In the genomic region with DNA sequence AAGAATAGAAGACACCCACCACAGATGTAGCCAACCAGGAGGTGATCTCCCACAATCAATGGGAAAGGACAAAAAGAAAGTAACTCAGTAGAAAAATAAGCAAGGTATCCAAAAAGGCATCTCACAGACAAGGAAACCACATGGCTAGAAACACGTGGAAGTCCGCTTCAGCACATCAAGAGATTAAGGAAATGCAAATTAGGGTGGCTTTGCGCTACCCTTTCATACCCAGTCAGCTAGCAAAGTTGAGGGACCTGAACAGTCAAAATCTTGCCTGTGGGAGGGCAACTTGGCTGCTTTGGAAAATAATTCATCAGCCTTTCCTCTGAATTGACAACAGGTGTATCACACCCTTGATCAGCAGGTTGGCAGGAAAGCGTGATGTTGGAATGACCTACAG, we compare ENCODE assay signal across 16 cellular contexts. TPM values are rescaled to one million over a fixed set of nuclear protein-coding genes. Genes with fewer than 3 reads are reported as not detected.
DNase-seq lines count a peak whose midpoint lies in the region; ATAC-seq, FAIRE-seq and TF ChIP-seq lines count a peak whose summit lies in the region.
"Had no signal": no experiment of that assay in that cellular context is flagged by ENCODE, and none has a peak within 500 bp of the region (broad histone marks: within the 10 kb centered on the region; RNA-seq: fewer than 3 reads in every experiment).

No MANE protein-coding gene starts in this region.

- H3K27me3 ChIP-seq in K562 (ENCODE audit: control insufficient read depth in 2 of 2, insufficient read depth in 2 of 2, low read length in 2 of 2): no peaks in the 10 kb centered on the region
- H3K27me3 ChIP-seq: MG63 had no signal

- H3K9me1 ChIP-seq in K562 (ENCODE audit: control insufficient read depth, insufficient read depth, low read length): no peaks in the 10 kb centered on the region

- TF ChIP-seq RAD21 in K562 (CRISPR knock-in tag; conservative IDR thresholded peaks at IDR 0.05 in 1 of 2, IDR thresholded peaks at IDR 0.05 in 1 of 2): no peak

- H4K20me1 ChIP-seq in K562 (replicated peaks; ENCODE audit: control insufficient read depth, insufficient read depth, low read length): no peaks in the 10 kb centered on the region

- in situ Hi-C loops in K562 (cut with MboI): no loop called here

- 78% methylated on average over 4 of the region's 4 CpGs for WGBS in K562 (ENCODE audit: insufficient coverage, low coverage, missing lambda C conversion rate)

- POLR2A ChIA-PET in K562 (lab: Yijun Ruan, JAX): interaction anchor here (0.6 to 1.0 kb wide), 3 partner anchors 25 to 209 kb away, joined by 3 to 5 read pairs (median 3); no protein-coding TSS in a partner anchor

- no peak overlapping the region for H2AFZ ChIP-seq in K562 (ENCODE audit: low read depth, low read length)
- H2AFZ ChIP-seq: GM23248 had no signal

- H3K4me1 ChIP-seq in K562 (replicated peaks in 1 of 2; ENCODE audit: control insufficient read depth in 2 of 2, insufficient read depth in 2 of 2, low read length in 2 of 2): peaks cover 0 to 59% of the 10 kb centered on the region in 2 experiments; a peak in 2 of 5 replicates

- CTCF ChIA-PET in K562 (lab: Yijun Ruan, JAX; ENCODE audit: low intra/inter-chr PET ratio): no interaction called here

- H3K4me2 ChIP-seq in K562 (ENCODE audit: insufficient read depth, low read length): no peak overlapping the region

- no peak overlapping the region for H3K27ac ChIP-seq in K562 (ENCODE audit: extremely low read depth, low read depth, low read length)
- H3K27ac ChIP-seq: GM23248 had no signal

- no peak for TF ChIP-seq CTCF in K562 (IDR thresholded peaks at IDR 0.05 in 2 of 3, conservative IDR thresholded peaks at IDR 0.05 in 1 of 3; ENCODE audit: insufficient read depth in 2 of 3, low read depth in 1 of 3, low read length in 3 of 3)

- no peak for ATAC-seq in K562
- no peak for ATAC-seq in stimulated activated memory B cell treated with anti-CD40 and anti-IgM and Interleukin-4, amounts not matched to agents 10 μg/mL and 1 μg/mL and 100 μg/mL, for 72 hours

- peak; percentile 36 for DNase-seq in stimulated activated CD4-positive, alpha-beta T cell treated with anti-CD3 and anti-CD28 coated beads, Interleukin-15, amount 100 ng/mL, for 24 hours
- no peak for DNase-seq in stimulated activated CD4-positive, alpha-beta T cell treated with anti-CD3 and anti-CD28 coated beads, Interleukin-4, amount 100 ng/mL, for 1 hour
- DNase-seq in NAMALWA (ENCODE audit: low spot score) (peak; percentile 52), K562 (ENCODE audit: extremely low read depth in 1 of 4, low spot score in 3 of 4) (no peak), NCI-H2196 treated with DMSO at 0.1 percent for 48 hours (lab: John Stamatoyannopoulos, UW; ENCODE audit: unreplicated experiment) (no peak), OCI-M2 (lab: John Stamatoyannopoulos, UW; ENCODE audit: unreplicated experiment) (no peak), NCI-H2171 treated with DMSO at 0.1 percent for 48 hours (lab: John Stamatoyannopoulos, UW) (no peak)
- DNase-seq: cerebellar nuclear complex; DMS79; GM23248; MG63; SHP77; stimulated activated naive CD4-positive, alpha-beta T cell treated with Interleukin-2 at 50 U/mL for 16 hours had no signal

- TF ChIP-seq POLR2A in K562 (conservative IDR thresholded peaks at IDR 0.05): no peak

- H3K9me3 Mint-ChIP-seq in stimulated activated memory B cell treated with anti-CD40 and anti-IgM and Interleukin-4, amounts not matched to agents 10 μg/mL and 1 μg/mL and 100 μg/mL, for 72 hours: no peaks in the 10 kb centered on the region

- H3K4me3 ChIP-seq in K562: no peak overlapping the region
- H3K4me3 ChIP-seq: GM23248, MG63 had no signal

- peaks cover 60% of the 10 kb centered on the region for H3K4me1 Mint-ChIP-seq in stimulated activated memory B cell treated with anti-CD40 and anti-IgM and Interleukin-4, amounts not matched to agents 10 μg/mL and 1 μg/mL and 100 μg/mL, for 72 hours

- peak overlapping the region in 1 of 2 experiments; percentile 55; a peak in 1 of 4 replicates for H3K9ac ChIP-seq in K562 (ENCODE audit: insufficient read depth in 1 of 2, low read depth in 2 of 2, low read length in 2 of 2)
- H3K9ac ChIP-seq: GM23248 had no signal

- H3K27ac Mint-ChIP-seq in stimulated activated memory B cell treated with anti-CD40 and anti-IgM and Interleukin-4, amounts not matched to agents 10 μg/mL and 1 μg/mL and 100 μg/mL, for 72 hours: peak overlapping the region; percentile 60

- no TSS peak for BruUV-seq in K562 (replicated peaks; lab: Mats Ljungman, UMichigan)

- no peaks in the 10 kb centered on the region; the same call in 2 of the 3 replicates for H3K79me2 ChIP-seq in K562 (ENCODE audit: control insufficient read depth, insufficient read depth, low read length)

- intact Hi-C loops in K562 (cut with micrococcal nuclease): no loop called here

- no peak for TF ChIP-seq EP300 in K562 (IDR thresholded peaks at IDR 0.05; ENCODE audit: low read length)

- H3K27me3 Mint-ChIP-seq in stimulated activated memory B cell treated with anti-CD40 and anti-IgM and Interleukin-4, amounts not matched to agents 10 μg/mL and 1 μg/mL and 100 μg/mL, for 72 hours: no peaks in the 10 kb centered on the region

- FAIRE-seq in K562 (lab: Jason Lieb, UNC): no peak
- FAIRE-seq: endothelial cell of umbilical vein, frontal cortex had no signal

- H3K9me3 ChIP-seq in K562 (replicated peaks; ENCODE audit: control insufficient read depth, insufficient read depth, low read depth, low read length): no peaks in the 10 kb centered on the region
- H3K9me3 ChIP-seq: MG63 had no signal

- no peak overlapping the region for H3K4me3 Mint-ChIP-seq in stimulated activated memory B cell treated with anti-CD40 and anti-IgM and Interleukin-4, amounts not matched to agents 10 μg/mL and 1 μg/mL and 100 μg/mL, for 72 hours

- H3K36me3 Mint-ChIP-seq in stimulated activated memory B cell treated with anti-CD40 and anti-IgM and Interleukin-4, amounts not matched to agents 10 μg/mL and 1 μg/mL and 100 μg/mL, for 72 hours: peaks cover 71% of the 10 kb centered on the region

- H3K36me3 ChIP-seq in K562 (ENCODE audit: control insufficient read depth, insufficient read depth, low read length): peaks cover 96% of the 10 kb centered on the region

RNA-seq across cellular contexts. Expression of gene UQCR11, which starts 11.6 kb away (rescaled TPM):
- total RNA-seq in K562 (2011; cell fraction: chromatin; rRNA removed; ENCODE audit: low replicate concordance): 49.4 and 136 TPM in 2 replicates
- 110 and 114 TPM in 2 replicates for total RNA-seq in K562 (2011; cell fraction: nucleolus; rRNA removed)
- total RNA-seq in K562 (2011; cell fraction: nucleoplasm; rRNA removed): 78.5 and 82.1 TPM in 2 replicates
- total RNA-seq in K562 (2014; rRNA removed) (203 and 259 TPM in 2 replicates), K562 (2014; rRNA removed; fragmentation: Illumina TruSeq; extraction: Trizol) (62.7 and 65.9 TPM in 2 replicates), K562 (2015; rRNA removed; fragmentation: Illumina TruSeq; extraction: Trizol) (94.2 and 104 TPM in 2 replicates), K562 (2021) (355 and 411 TPM in 2 replicates)
- polyA plus RNA-seq in K562 (2011; rRNA removed) (390 and 494 TPM in 2 replicates), K562 (2014; fragmentation: Illumina TruSeq; extraction: Trizol) (57.6 and 122 TPM in 2 replicates), K562 (2014; fragmentation: Nextera tagmentation; extraction: Ambion mirVana) (100 to 1,000 TPM; 225 to 394 TPM), K562 (2014; rRNA removed) (329 and 366 TPM in 2 replicates)
- polyA plus RNA-seq in K562 (2011; cell fraction: cytosol; rRNA removed): 245 and 412 TPM in 2 replicates
- polyA plus RNA-seq in K562 (2011; cell fraction: nucleus; rRNA removed): 128 and 175 TPM in 2 replicates
- polyA plus RNA-seq in K562 (2012): 203 and 322 TPM in 2 replicates
- polyA minus RNA-seq in K562 (2011; rRNA and poly(A)+ RNA removed): 24.6 and 35.3 TPM in 2 replicates
- polyA minus RNA-seq in K562 (2011; cell fraction: cytosol; rRNA and poly(A)+ RNA removed): 35.2 and 46.2 TPM in 2 replicates
- polyA minus RNA-seq in K562 (2011; cell fraction: nucleus; rRNA and poly(A)+ RNA removed): 26.8 and 31.8 TPM in 2 replicates

RNA-seq across cellular contexts. Expression of gene MBD3, which starts 24.2 kb away (rescaled TPM):
- total RNA-seq in K562 (2011; cell fraction: chromatin; rRNA removed; ENCODE audit: low replicate concordance): 89.8 and 204 TPM in 2 replicates
- 153 TPM in 2 replicates for total RNA-seq in K562 (2011; cell fraction: nucleolus; rRNA removed)
- total RNA-seq in K562 (2011; cell fraction: nucleoplasm; rRNA removed): 99.7 and 106 TPM in 2 replicates
- 135 and 157 TPM in 2 replicates for total RNA-seq in K562 (2014; rRNA removed)
- 11.4 and 12.6 TPM in 2 replicates for total RNA-seq in K562 (2014; rRNA removed; fragmentation: Illumina TruSeq; extraction: Trizol)
- 51.9 and 62.9 TPM in 2 replicates for total RNA-seq in K562 (2015; rRNA removed; fragmentation: Illumina TruSeq; extraction: Trizol)
- total RNA-seq in K562 (2021): 114 and 137 TPM in 2 replicates
- 30.9 and 37.9 TPM in 2 replicates for polyA plus RNA-seq in K562 (2011; rRNA removed)
- polyA plus RNA-seq in K562 (2011; cell fraction: cytosol; rRNA removed): 58.0 and 173 TPM in 2 replicates
- 66.0 and 127 TPM in 2 replicates for polyA plus RNA-seq in K562 (2011; cell fraction: nucleus; rRNA removed)
- 65.7 and 74.0 TPM in 2 replicates for polyA plus RNA-seq in K562 (2012)
- polyA plus RNA-seq in K562 (2014; fragmentation: Illumina TruSeq; extraction: Trizol): 7.7 and 39.8 TPM in 2 replicates
- polyA plus RNA-seq in K562 (2014; fragmentation: Nextera tagmentation; extraction: Ambion mirVana): under 1 TPM; 0.24 to 0.52 TPM
- polyA plus RNA-seq in K562 (2014; rRNA removed): 94.4 and 103 TPM in 2 replicates
- polyA minus RNA-seq in K562 (2011; rRNA and poly(A)+ RNA removed): 35.8 and 69.0 TPM in 2 replicates
- 99.0 and 105 TPM in 2 replicates for polyA minus RNA-seq in K562 (2011; cell fraction: cytosol; rRNA and poly(A)+ RNA removed)
- 27.9 and 29.1 TPM in 2 replicates for polyA minus RNA-seq in K562 (2011; cell fraction: nucleus; rRNA and poly(A)+ RNA removed)

RNA-seq across cellular contexts. Expression of gene TCF3, which starts 35.5 kb away (rescaled TPM):
- 46.3 and 93.5 TPM in 2 replicates for total RNA-seq in K562 (2011; cell fraction: chromatin; rRNA removed; ENCODE audit: low replicate concordance)
- 72.8 and 74.5 TPM in 2 replicates for total RNA-seq in K562 (2011; cell fraction: nucleolus; rRNA removed)
- 46.6 and 55.9 TPM in 2 replicates for total RNA-seq in K562 (2011; cell fraction: nucleoplasm; rRNA removed)
- 201 and 273 TPM in 2 replicates for total RNA-seq in K562 (2014; rRNA removed)
- 34.6 and 36.1 TPM in 2 replicates for total RNA-seq in K562 (2014; rRNA removed; fragmentation: Illumina TruSeq; extraction: Trizol)
- 84.0 and 96.5 TPM in 2 replicates for total RNA-seq in K562 (2015; rRNA removed; fragmentation: Illumina TruSeq; extraction: Trizol)
- total RNA-seq in K562 (2021): 229 and 259 TPM in 2 replicates
- 61.7 and 62.0 TPM in 2 replicates for polyA plus RNA-seq in K562 (2011; rRNA removed)
- polyA plus RNA-seq in K562 (2011; cell fraction: cytosol; rRNA removed): 76.1 and 277 TPM in 2 replicates
- 97.7 and 198 TPM in 2 replicates for polyA plus RNA-seq in K562 (2011; cell fraction: nucleus; rRNA removed)
- polyA plus RNA-seq in K562 (2012): 117 and 145 TPM in 2 replicates
- polyA plus RNA-seq in K562 (2014; fragmentation: Illumina TruSeq; extraction: Trizol): 84.9 and 128 TPM in 2 replicates
- polyA plus RNA-seq in K562 (2014; fragmentation: Nextera tagmentation; extraction: Ambion mirVana): 1 to 10 TPM; 5.6 to 5.7 TPM
- polyA plus RNA-seq in K562 (2014; rRNA removed): 171 and 173 TPM in 2 replicates
- polyA minus RNA-seq in K562 (2011; rRNA and poly(A)+ RNA removed): 17.3 and 29.0 TPM in 2 replicates
- polyA minus RNA-seq in K562 (2011; cell fraction: cytosol; rRNA and poly(A)+ RNA removed): 92.9 and 128 TPM in 2 replicates
- polyA minus RNA-seq in K562 (2011; cell fraction: nucleus; rRNA and poly(A)+ RNA removed): 30.5 and 31.8 TPM in 2 replicates

RNA-seq across cellular contexts. Expression of gene MEX3D, which starts 48.8 kb away (rescaled TPM):
- 1.3 and 3.7 TPM in 2 replicates for total RNA-seq in K562 (2011; cell fraction: chromatin; rRNA removed; ENCODE audit: low replicate concordance)
- total RNA-seq in K562 (2011; cell fraction: nucleolus; rRNA removed): 7.0 and 7.7 TPM in 2 replicates
- 3.1 and 3.2 TPM in 2 replicates for total RNA-seq in K562 (2011; cell fraction: nucleoplasm; rRNA removed)
- total RNA-seq in K562 (2014; rRNA removed): 39.3 and 48.8 TPM in 2 replicates
- total RNA-seq in K562 (2014; rRNA removed; fragmentation: Illumina TruSeq; extraction: Trizol): 5.7 and 6.5 TPM in 2 replicates
- 9.5 and 9.8 TPM in 2 replicates for total RNA-seq in K562 (2015; rRNA removed; fragmentation: Illumina TruSeq; extraction: Trizol)
- total RNA-seq in K562 (2021): 34.0 and 35.9 TPM in 2 replicates
- polyA plus RNA-seq in K562 (2011; rRNA removed): 2.6 and 3.3 TPM in 2 replicates
- polyA plus RNA-seq in K562 (2011; cell fraction: cytosol; rRNA removed): 3.5 and 29.9 TPM in 2 replicates
- 2.1 and 5.8 TPM in 2 replicates for polyA plus RNA-seq in K562 (2011; cell fraction: nucleus; rRNA removed)
- polyA plus RNA-seq in K562 (2012): 6.4 and 7.7 TPM in 2 replicates
- 2.6 and 4.4 TPM in 2 replicates for polyA plus RNA-seq in K562 (2014; fragmentation: Illumina TruSeq; extraction: Trizol)
- 1 to 10 TPM; 1.7 to 1.9 TPM for polyA plus RNA-seq in K562 (2014; fragmentation: Nextera tagmentation; extraction: Ambion mirVana)
- polyA plus RNA-seq in K562 (2014; rRNA removed): 11.6 and 11.9 TPM in 2 replicates
- polyA minus RNA-seq in K562 (2011; rRNA and poly(A)+ RNA removed): 1.0 and 1.6 TPM in 2 replicates
- polyA minus RNA-seq in K562 (2011; cell fraction: cytosol; rRNA and poly(A)+ RNA removed): 20.2 and 21.8 TPM in 2 replicates
- 2.4 and 3.0 TPM in 2 replicates for polyA minus RNA-seq in K562 (2011; cell fraction: nucleus; rRNA and poly(A)+ RNA removed)

Comparison
In these comparisons a context has a peak if more than half of its experiments do, and no peak if none do; other contexts are left out.
1. DNase-seq: peak in stimulated activated CD4-positive, alpha-beta T cell treated with anti-CD3 and anti-CD28 coated beads, Interleukin-15, amount 100 ng/mL, for 24 hours (single experiment) and NAMALWA (single experiment); none in stimulated activated CD4-positive, alpha-beta T cell treated with anti-CD3 and anti-CD28 coated beads, Interleukin-4, amount 100 ng/mL, for 1 hour (single experiment), K562 (0 of 4), NCI-H2196 treated with DMSO at 0.1 percent for 48 hours (single experiment), OCI-M2 (single experiment) and NCI-H2171 treated with DMSO at 0.1 percent for 48 hours (single experiment).